1 cellular context compared by ENCODE assay signal in the genomic region with DNA sequence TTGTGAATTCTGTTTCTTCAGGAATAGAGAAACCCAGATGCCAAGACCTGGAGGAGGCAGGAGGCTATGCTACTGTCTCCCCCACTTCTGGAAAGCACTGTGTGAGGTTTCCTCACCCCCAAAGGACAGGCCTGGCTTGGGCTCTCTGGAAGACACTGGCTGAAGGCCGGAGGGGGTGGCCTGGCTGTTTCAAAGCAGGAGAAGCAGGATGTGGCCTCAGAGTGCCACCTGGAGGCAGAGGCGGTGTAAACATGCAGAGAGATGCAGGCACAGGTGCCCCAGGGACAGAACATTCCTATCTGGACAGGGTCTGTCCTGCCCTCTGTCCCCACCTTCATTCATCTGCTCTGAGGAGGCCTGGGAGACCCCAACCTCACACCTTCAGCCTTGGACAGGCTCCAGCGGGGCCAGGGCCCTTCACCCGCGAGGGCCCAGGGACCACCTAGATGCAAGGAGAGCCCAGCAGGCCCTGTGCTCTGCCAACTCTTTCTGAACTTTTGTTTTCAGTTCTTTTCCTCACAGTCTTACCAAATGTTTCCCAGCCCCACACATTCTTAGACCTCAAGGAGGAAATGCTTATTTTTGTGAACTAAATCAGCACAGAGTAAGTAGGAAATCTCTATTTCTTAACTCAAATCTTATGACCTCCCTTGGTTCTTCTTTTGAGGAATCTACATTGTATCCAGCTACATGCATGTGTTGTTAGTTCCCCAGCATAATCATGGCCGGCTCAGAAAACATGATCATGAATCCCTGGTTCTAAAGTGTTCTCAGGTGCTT.
A peak's percentile ranks its signal among the peaks of the same experiment; 100 is the strongest.
TF ChIP-seq lines count a peak whose summit lies in the region.

No MANE protein-coding gene starts in this region.

TF ChIP-seq in HepG2, 621 proteins besides CTCF, POLR2A, EP300 and RAD21 (continued from another document and continues in another):
- TF ChIP-seq ZNF326 (CRISPR knock-in tag; IDR thresholded peaks at IDR 0.05; ENCODE audit: borderline replicate concordance) (no peak), SP1 (IDR thresholded peaks at IDR 0.05) (no peak), SP1 (CRISPR knock-in tag; IDR thresholded peaks at IDR 0.05) (no peak), ZMYM4 (CRISPR knock-in tag; IDR thresholded peaks at IDR 0.05) (no peak), ZNF891 (CRISPR knock-in tag; IDR thresholded peaks at IDR 0.05) (no peak), SAP130 (CRISPR knock-in tag; IDR thresholded peaks at IDR 0.05; ENCODE audit: low read depth) (no peak), DNMT1 (CRISPR knock-in tag; IDR thresholded peaks at IDR 0.05) (no peak), HMG20B (CRISPR knock-in tag; conservative IDR thresholded peaks at IDR 0.05) (no peak), ZNF616 (CRISPR knock-in tag; IDR thresholded peaks at IDR 0.05; ENCODE audit: low read depth) (no peak), ZNF850 (CRISPR knock-in tag; conservative IDR thresholded peaks at IDR 0.05) (no peak), GABPB1 (CRISPR knock-in tag; IDR thresholded peaks at IDR 0.05) (peak; percentile 42; the same call in 1 of the 2 replicates), SP5 (CRISPR knock-in tag; IDR thresholded peaks at IDR 0.05; ENCODE audit: borderline replicate concordance, low read depth) (no peak), ZFP82 (CRISPR knock-in tag; IDR thresholded peaks at IDR 0.05; ENCODE audit: borderline replicate concordance) (no peak), MYC (CRISPR knock-in tag; IDR thresholded peaks at IDR 0.05; ENCODE audit: borderline replicate concordance) (no peak), U2AF2 (IDR thresholded peaks at IDR 0.05; ENCODE audit: low read depth, low read length) (no peak), NFATC3 (CRISPR knock-in tag; IDR thresholded peaks at IDR 0.05) (no peak), RBFOX2 (IDR thresholded peaks at IDR 0.05; ENCODE audit: low read depth, low read length) (no peak), ZFAT (CRISPR knock-in tag; conservative IDR thresholded peaks at IDR 0.05) (no peak), SALL1 (CRISPR knock-in tag; IDR thresholded peaks at IDR 0.05) (0 out of 2 replicates have a peak, but pooled peaks have one; percentile 16), RARA (CRISPR knock-in tag; IDR thresholded peaks at IDR 0.05) (no peak), SRSF1 (optimal IDR thresholded peaks at IDR 0.05; ENCODE audit: low read depth, low read length) (no peak), ZNF263 (CRISPR knock-in tag; IDR thresholded peaks at IDR 0.05) (no peak), TSC22D2 (CRISPR knock-in tag; IDR thresholded peaks at IDR 0.05; ENCODE audit: borderline replicate concordance) (no peak), AHR (CRISPR knock-in tag; IDR thresholded peaks at IDR 0.05) (no peak), HOXA3 (CRISPR knock-in tag; IDR thresholded peaks at IDR 0.05) (no peak), ETV5 (CRISPR knock-in tag; IDR thresholded peaks at IDR 0.05; ENCODE audit: borderline replicate concordance) (peak; percentile 47; the same call in 1 of the 2 replicates), FOXA1 (IDR thresholded peaks at IDR 0.05) (no peak), FOXA1 (CRISPR knock-in tag; IDR thresholded peaks at IDR 0.05) (peak; percentile 96), MLLT10 (CRISPR knock-in tag; IDR thresholded peaks at IDR 0.05) (no peak), MIXL1 (CRISPR knock-in tag; IDR thresholded peaks at IDR 0.05) (0 out of 2 replicates have a peak, but pooled peaks have one; percentile 16)
- TF ChIP-seq, protein P1, sequence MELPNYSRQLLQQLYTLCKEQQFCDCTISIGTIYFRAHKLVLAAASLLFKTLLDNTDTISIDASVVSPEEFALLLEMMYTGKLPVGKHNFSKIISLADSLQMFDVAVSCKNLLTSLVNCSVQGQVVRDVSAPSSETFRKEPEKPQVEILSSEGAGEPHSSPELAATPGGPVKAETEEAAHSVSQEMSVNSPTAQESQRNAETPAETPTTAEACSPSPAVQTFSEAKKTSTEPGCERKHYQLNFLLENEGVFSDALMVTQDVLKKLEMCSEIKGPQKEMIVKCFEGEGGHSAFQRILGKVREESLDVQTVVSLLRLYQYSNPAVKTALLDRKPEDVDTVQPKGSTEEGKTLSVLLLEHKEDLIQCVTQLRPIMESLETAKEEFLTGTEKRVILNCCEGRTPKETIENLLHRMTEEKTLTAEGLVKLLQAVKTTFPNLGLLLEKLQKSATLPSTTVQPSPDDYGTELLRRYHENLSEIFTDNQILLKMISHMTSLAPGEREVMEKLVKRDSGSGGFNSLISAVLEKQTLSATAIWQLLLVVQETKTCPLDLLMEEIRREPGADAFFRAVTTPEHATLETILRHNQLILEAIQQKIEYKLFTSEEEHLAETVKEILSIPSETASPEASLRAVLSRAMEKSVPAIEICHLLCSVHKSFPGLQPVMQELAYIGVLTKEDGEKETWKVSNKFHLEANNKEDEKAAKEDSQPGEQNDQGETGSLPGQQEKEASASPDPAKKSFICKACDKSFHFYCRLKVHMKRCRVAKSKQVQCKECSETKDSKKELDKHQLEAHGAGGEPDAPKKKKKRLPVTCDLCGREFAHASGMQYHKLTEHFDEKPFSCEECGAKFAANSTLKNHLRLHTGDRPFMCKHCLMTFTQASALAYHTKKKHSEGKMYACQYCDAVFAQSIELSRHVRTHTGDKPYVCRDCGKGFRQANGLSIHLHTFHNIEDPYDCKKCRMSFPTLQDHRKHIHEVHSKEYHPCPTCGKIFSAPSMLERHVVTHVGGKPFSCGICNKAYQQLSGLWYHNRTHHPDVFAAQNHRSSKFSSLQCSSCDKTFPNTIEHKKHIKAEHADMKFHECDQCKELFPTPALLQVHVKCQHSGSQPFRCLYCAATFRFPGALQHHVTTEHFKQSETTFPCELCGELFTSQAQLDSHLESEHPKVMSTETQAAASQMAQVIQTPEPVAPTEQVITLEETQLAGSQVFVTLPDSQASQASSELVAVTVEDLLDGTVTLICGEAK (IDR thresholded peaks at IDR 0.05): no peak
- TF ChIP-seq, protein P1 (CRISPR knock-in tag; IDR thresholded peaks at IDR 0.05): no peak
- TF ChIP-seq, protein P2, sequence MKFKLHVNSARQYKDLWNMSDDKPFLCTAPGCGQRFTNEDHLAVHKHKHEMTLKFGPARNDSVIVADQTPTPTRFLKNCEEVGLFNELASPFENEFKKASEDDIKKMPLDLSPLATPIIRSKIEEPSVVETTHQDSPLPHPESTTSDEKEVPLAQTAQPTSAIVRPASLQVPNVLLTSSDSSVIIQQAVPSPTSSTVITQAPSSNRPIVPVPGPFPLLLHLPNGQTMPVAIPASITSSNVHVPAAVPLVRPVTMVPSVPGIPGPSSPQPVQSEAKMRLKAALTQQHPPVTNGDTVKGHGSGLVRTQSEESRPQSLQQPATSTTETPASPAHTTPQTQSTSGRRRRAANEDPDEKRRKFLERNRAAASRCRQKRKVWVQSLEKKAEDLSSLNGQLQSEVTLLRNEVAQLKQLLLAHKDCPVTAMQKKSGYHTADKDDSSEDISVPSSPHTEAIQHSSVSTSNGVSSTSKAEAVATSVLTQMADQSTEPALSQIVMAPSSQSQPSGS (CRISPR knock-in tag; IDR thresholded peaks at IDR 0.05): no peak
- TF ChIP-seq, protein P3, sequence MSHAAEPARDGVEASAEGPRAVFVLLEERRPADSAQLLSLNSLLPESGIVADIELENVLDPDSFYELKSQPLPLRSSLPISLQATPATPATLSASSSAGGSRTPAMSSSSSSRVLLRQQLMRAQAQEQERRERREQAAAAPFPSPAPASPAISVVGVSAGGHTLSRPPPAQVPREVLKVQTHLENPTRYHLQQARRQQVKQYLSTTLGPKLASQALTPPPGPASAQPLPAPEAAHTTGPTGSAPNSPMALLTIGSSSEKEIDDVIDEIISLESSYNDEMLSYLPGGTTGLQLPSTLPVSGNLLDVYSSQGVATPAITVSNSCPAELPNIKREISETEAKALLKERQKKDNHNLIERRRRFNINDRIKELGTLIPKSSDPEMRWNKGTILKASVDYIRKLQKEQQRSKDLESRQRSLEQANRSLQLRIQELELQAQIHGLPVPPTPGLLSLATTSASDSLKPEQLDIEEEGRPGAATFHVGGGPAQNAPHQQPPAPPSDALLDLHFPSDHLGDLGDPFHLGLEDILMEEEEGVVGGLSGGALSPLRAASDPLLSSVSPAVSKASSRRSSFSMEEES (CRISPR knock-in tag; IDR thresholded peaks at IDR 0.05): no peak
- TF ChIP-seq, protein P4, sequence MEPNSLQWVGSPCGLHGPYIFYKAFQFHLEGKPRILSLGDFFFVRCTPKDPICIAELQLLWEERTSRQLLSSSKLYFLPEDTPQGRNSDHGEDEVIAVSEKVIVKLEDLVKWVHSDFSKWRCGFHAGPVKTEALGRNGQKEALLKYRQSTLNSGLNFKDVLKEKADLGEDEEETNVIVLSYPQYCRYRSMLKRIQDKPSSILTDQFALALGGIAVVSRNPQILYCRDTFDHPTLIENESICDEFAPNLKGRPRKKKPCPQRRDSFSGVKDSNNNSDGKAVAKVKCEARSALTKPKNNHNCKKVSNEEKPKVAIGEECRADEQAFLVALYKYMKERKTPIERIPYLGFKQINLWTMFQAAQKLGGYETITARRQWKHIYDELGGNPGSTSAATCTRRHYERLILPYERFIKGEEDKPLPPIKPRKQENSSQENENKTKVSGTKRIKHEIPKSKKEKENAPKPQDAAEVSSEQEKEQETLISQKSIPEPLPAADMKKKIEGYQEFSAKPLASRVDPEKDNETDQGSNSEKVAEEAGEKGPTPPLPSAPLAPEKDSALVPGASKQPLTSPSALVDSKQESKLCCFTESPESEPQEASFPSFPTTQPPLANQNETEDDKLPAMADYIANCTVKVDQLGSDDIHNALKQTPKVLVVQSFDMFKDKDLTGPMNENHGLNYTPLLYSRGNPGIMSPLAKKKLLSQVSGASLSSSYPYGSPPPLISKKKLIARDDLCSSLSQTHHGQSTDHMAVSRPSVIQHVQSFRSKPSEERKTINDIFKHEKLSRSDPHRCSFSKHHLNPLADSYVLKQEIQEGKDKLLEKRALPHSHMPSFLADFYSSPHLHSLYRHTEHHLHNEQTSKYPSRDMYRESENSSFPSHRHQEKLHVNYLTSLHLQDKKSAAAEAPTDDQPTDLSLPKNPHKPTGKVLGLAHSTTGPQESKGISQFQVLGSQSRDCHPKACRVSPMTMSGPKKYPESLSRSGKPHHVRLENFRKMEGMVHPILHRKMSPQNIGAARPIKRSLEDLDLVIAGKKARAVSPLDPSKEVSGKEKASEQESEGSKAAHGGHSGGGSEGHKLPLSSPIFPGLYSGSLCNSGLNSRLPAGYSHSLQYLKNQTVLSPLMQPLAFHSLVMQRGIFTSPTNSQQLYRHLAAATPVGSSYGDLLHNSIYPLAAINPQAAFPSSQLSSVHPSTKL (CRISPR knock-in tag; IDR thresholded peaks at IDR 0.05): 0 out of 2 replicates have a peak, but pooled peaks have one; percentile 23
- TF ChIP-seq, protein P5, sequence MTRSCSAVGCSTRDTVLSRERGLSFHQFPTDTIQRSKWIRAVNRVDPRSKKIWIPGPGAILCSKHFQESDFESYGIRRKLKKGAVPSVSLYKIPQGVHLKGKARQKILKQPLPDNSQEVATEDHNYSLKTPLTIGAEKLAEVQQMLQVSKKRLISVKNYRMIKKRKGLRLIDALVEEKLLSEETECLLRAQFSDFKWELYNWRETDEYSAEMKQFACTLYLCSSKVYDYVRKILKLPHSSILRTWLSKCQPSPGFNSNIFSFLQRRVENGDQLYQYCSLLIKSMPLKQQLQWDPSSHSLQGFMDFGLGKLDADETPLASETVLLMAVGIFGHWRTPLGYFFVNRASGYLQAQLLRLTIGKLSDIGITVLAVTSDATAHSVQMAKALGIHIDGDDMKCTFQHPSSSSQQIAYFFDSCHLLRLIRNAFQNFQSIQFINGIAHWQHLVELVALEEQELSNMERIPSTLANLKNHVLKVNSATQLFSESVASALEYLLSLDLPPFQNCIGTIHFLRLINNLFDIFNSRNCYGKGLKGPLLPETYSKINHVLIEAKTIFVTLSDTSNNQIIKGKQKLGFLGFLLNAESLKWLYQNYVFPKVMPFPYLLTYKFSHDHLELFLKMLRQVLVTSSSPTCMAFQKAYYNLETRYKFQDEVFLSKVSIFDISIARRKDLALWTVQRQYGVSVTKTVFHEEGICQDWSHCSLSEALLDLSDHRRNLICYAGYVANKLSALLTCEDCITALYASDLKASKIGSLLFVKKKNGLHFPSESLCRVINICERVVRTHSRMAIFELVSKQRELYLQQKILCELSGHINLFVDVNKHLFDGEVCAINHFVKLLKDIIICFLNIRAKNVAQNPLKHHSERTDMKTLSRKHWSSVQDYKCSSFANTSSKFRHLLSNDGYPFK (CRISPR knock-in tag; IDR thresholded peaks at IDR 0.05; ENCODE audit: borderline replicate concordance): no peak
- TF ChIP-seq, protein P6, sequence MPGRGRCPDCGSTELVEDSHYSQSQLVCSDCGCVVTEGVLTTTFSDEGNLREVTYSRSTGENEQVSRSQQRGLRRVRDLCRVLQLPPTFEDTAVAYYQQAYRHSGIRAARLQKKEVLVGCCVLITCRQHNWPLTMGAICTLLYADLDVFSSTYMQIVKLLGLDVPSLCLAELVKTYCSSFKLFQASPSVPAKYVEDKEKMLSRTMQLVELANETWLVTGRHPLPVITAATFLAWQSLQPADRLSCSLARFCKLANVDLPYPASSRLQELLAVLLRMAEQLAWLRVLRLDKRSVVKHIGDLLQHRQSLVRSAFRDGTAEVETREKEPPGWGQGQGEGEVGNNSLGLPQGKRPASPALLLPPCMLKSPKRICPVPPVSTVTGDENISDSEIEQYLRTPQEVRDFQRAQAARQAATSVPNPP (CRISPR knock-in tag; IDR thresholded peaks at IDR 0.05): no peak
- TF ChIP-seq, protein P7, sequence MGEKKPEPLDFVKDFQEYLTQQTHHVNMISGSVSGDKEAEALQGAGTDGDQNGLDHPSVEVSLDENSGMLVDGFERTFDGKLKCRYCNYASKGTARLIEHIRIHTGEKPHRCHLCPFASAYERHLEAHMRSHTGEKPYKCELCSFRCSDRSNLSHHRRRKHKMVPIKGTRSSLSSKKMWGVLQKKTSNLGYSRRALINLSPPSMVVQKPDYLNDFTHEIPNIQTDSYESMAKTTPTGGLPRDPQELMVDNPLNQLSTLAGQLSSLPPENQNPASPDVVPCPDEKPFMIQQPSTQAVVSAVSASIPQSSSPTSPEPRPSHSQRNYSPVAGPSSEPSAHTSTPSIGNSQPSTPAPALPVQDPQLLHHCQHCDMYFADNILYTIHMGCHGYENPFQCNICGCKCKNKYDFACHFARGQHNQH (CRISPR knock-in tag; IDR thresholded peaks at IDR 0.05): 0 out of 2 replicates have a peak, but pooled peaks have one; percentile 49
